Comparison of ENCODE assay signal across 1 cellular context in genomic region chr4:163165217-163166017, GRCh38.
A peak's percentile ranks its signal among the peaks of the same experiment; 100 is the strongest.
TF ChIP-seq lines count a peak whose summit lies in the region.

No MANE protein-coding gene starts in this region.

TF ChIP-seq in GM12878, 131 proteins besides CTCF, POLR2A, EP300 and RAD21 (continued from another document):
- no peak for TF ChIP-seq ZBTB11 (CRISPR knock-in tag; IDR thresholded peaks at IDR 0.05)
- no peak for TF ChIP-seq RCOR1 (conservative IDR thresholded peaks at IDR 0.05; ENCODE audit: low read depth, low read length)
- TF ChIP-seq KDM1A (IDR thresholded peaks at IDR 0.05; ENCODE audit: borderline replicate concordance) = no peak
- peak; percentile 59; the same call in 1 of the 2 replicates for TF ChIP-seq MXI1 (IDR thresholded peaks at IDR 0.05; ENCODE audit: low read depth, low read length)
- TF ChIP-seq ASH2L (IDR thresholded peaks at IDR 0.05; ENCODE audit: borderline replicate concordance, low read depth) = no peak
- TF ChIP-seq TBL1XR1 (IDR thresholded peaks at IDR 0.05; ENCODE audit: low read depth, low read length) = no peak
- TF ChIP-seq IRF3 (IDR thresholded peaks at IDR 0.05) = no peak
- no peak for TF ChIP-seq POLR2AphosphoS2 (IDR thresholded peaks at IDR 0.05; ENCODE audit: low read depth, low read length)
- TF ChIP-seq CREB1 (IDR thresholded peaks at IDR 0.05; ENCODE audit: low read depth) = peak; percentile 69
- no peak for TF ChIP-seq MEF2B (IDR thresholded peaks at IDR 0.05; ENCODE audit: partially characterized antibody, poor library complexity, severe bottlenecking)
